ENCODE assay signal across 9 cellular contexts in the genomic region with DNA sequence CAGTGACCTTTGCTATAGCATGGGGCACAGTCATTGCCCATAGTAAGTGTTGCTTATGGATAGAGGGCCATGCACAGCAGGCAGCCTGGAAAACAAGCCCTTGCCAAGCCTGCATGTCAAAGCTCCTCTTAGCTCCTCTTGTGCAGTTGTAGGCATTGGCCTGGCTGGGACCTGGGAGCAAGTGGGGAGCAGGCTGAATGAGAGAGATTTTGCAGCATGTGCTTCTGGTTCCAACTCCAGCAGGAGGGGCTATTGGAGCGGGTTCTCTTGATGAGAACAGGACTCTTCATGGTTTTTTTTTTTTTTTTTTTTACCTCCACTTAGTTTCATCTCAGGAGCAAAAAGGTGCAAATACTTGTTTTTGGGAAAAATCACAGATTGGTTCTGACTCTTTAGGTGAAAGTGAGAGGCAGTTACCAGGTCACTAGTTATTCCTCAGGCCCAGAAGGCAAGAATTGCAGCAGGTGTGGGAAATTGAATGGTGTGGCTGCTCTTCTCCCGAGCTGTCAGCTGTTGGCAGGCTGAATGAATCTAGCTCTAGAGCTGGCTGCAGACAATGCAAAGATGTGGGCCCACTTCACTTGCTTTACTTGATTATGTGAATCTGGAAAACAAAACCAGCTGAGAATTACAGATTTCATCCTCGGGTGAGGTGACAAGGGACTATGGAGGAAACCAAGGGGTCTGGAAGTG.
DNase-seq lines count a peak whose midpoint lies in the region; ATAC-seq, FAIRE-seq and TF ChIP-seq lines count a peak whose summit lies in the region.
"Had no signal": no experiment of that assay in that cellular context is flagged by ENCODE, and none has a peak within 500 bp of the region (broad histone marks: within the 10 kb centered on the region; RNA-seq: fewer than 3 reads in every experiment).

No MANE protein-coding gene starts in this region.

- POLR2A ChIA-PET in H1 (lab: Charles Lee; ENCODE audit: partially characterized antibody), result no interaction called here
- POLR2A ChIA-PET in naive thymus-derived CD4-positive, alpha-beta T cell (lab: Charles Lee), result no interaction called here
- POLR2A ChIA-PET in activated CD4-positive, alpha-beta memory T cell treated with anti-CD3 and anti-CD28 coated beads for 36 hours (lab: Charles Lee), result interaction anchor here (0.5 kb wide), 1 partner anchor 26 kb away, joined by 3 read pairs; no protein-coding TSS in a partner anchor

- no peak overlapping the region for H3K56ac ChIP-seq in H1 (replicated peaks; ENCODE audit: insufficient read length, low read depth, low read length)

- peaks cover 6 to 37% (median 26%) of the 10 kb centered on the region in 5 donors for H3K36me3 Mint-ChIP-seq in naive thymus-derived CD4-positive, alpha-beta T cell
- H3K36me3 Mint-ChIP-seq in activated CD4-positive, alpha-beta memory T cell treated with anti-CD3 and anti-CD28 coated beads for 36 hours, result peaks cover 13% of the 10 kb centered on the region

- no peak overlapping the region for H2BK12ac ChIP-seq in H1 (ENCODE audit: low read depth, low read length)

- no peak overlapping the region for H3K23ac ChIP-seq in H1 (ENCODE audit: insufficient read length)

- no peak overlapping the region for H2BK15ac ChIP-seq in H1 (ENCODE audit: low read length)

- no peak overlapping the region for H4K8ac ChIP-seq in H1 (ENCODE audit: extremely low read depth, insufficient read depth, low read length)

- peaks cover 0 to 2% (median 0%) of the 10 kb centered on the region in 11 donors for H3K9me3 Mint-ChIP-seq in naive thymus-derived CD4-positive, alpha-beta T cell
- no peaks in the 10 kb centered on the region for H3K9me3 Mint-ChIP-seq in activated CD4-positive, alpha-beta memory T cell treated with anti-CD3 and anti-CD28 coated beads for 36 hours
- H3K9me3 Mint-ChIP-seq: activated T-cell treated with anti-CD3 and anti-CD28 coated beads, Interleukin-2, amount 50 U/mL, for 4 hours had no signal

- H3K4me1 Mint-ChIP-seq in naive thymus-derived CD4-positive, alpha-beta T cell, result peaks cover 32 to 94% (median 90%) of the 10 kb centered on the region in 7 donors
- H3K4me1 Mint-ChIP-seq in activated CD4-positive, alpha-beta memory T cell treated with anti-CD3 and anti-CD28 coated beads for 36 hours (ENCODE audit: low read depth), result peaks cover 51% of the 10 kb centered on the region

- peak overlapping the region in 2 of 10 donors; percentile 34 to 38 for H3K4me3 Mint-ChIP-seq in naive thymus-derived CD4-positive, alpha-beta T cell
- H3K4me3 Mint-ChIP-seq in activated CD4-positive, alpha-beta memory T cell treated with anti-CD3 and anti-CD28 coated beads for 36 hours, result no peak overlapping the region
- H3K4me3 Mint-ChIP-seq: activated T-cell treated with anti-CD3 and anti-CD28 coated beads, Interleukin-2, amount 50 U/mL, for 4 hours had no signal

- H3K23me2 ChIP-seq in H1 (ENCODE audit: low read depth, low read length), result no peaks in the 10 kb centered on the region

- H2BK20ac ChIP-seq in H1 (ENCODE audit: low read length), result no peak overlapping the region

- no peak overlapping the region for H2BK5ac ChIP-seq in H1 (ENCODE audit: low read depth, low read length)

- H3K9me3 ChIP-seq in BE2C (no peaks in the 10 kb centered on the region), H1 (ENCODE audit: insufficient read depth in 2 of 2, low read depth in 1 of 2, low read length in 1 of 2) (no peaks in the 10 kb centered on the region), stomach (no peaks in the 10 kb centered on the region)
- H3K9me3 ChIP-seq in naive thymus-derived CD4-positive, alpha-beta T cell (ENCODE audit: control insufficient read depth in 2 of 3, low read length in 3 of 3), result no peaks in the 10 kb centered on the region

- WGBS in H1 (ENCODE audit: extremely low coverage in 1 of 2, insufficient coverage in 1 of 2, insufficient read length in 1 of 2, insufficient replicate concordance in 2 of 2, low coverage in 1 of 2, low lambda C conversion rate in 2 of 2, missing lambda C conversion rate in 1 of 2), 2 experiments, result 78% methylated on average over 3 of the region's 3 CpGs; no CpG with 5 or more reads in 1 of the 2 experiments
- 69 to 85% (median 78%) methylated on average over 3 of the region's 3 CpGs for WGBS in stomach, 5 donors

- no peak overlapping the region for H3K14ac ChIP-seq in H1 (ENCODE audit: insufficient read length)

- no peaks in the 10 kb centered on the region for H3K36me3 ChIP-seq in BE2C
- H3K36me3 ChIP-seq in H1 (ENCODE audit: control insufficient read depth in 2 of 4, insufficient read depth in 4 of 4, low read length in 3 of 4), result no peaks in the 10 kb centered on the region; a peak in 2 of 8 replicates
- H3K36me3 ChIP-seq in naive thymus-derived CD4-positive, alpha-beta T cell (ENCODE audit: control insufficient read depth in 2 of 3, insufficient read depth in 3 of 3, low read length in 3 of 3), result peaks cover 0 to 7% (median 0%) of the 10 kb centered on the region in 3 experiments
- peaks cover 0 to 5% (median 2%) of the 10 kb centered on the region in 4 donors for H3K36me3 ChIP-seq in stomach

- ATAC-seq in naive thymus-derived CD4-positive, alpha-beta T cell, result no peak
- ATAC-seq in HG03108 (IDR thresholded peaks at IDR 0.05; ENCODE audit: unreplicated experiment), result no peak
- ATAC-seq: activated T-cell treated with anti-CD3 and anti-CD28 coated beads, Interleukin-2, amount 50 U/mL, for 4 hours had no signal

- intact Hi-C loops in naive thymus-derived CD4-positive, alpha-beta T cell (cut with micrococcal nuclease), result loop anchor here in 1 of 2 donors (5.0 kb wide), 1 partner anchor 34 kb away; no protein-coding TSS in a partner anchor
- intact Hi-C loops in stomach (cut with DNase I; ENCODE audit: low total_unique reads), result no loop called here
- intact Hi-C loops in activated CD4-positive, alpha-beta memory T cell treated with anti-CD3 and anti-CD28 coated beads for 36 hours (cut with micrococcal nuclease), result no loop called here

- peak; percentile 7 for FAIRE-seq in H1 (lab: Jason Lieb, UNC)

- 0 out of 2 replicates have a peak, but pooled peaks cover 2% of the 10 kb centered on the region for H3K79me1 ChIP-seq in H1 (ENCODE audit: low read depth, low read length)

- TF ChIP-seq POLR2A in H1 (IDR thresholded peaks at IDR 0.05; ENCODE audit: control extremely low read depth in 1 of 2, low read depth in 2 of 2, low read length in 2 of 2), result no peak
- no peak for TF ChIP-seq POLR2A in stomach (IDR thresholded peaks at IDR 0.05)

- no peak overlapping the region for H3K4ac ChIP-seq in H1 (replicated peaks; ENCODE audit: insufficient read length, low read depth, low read length)

- no peak overlapping the region for H4K91ac ChIP-seq in H1 (replicated peaks; ENCODE audit: insufficient read length, low read length)

- peaks cover 13 to 14% of the 10 kb centered on the region in 2 experiments for H4K20me1 ChIP-seq in H1 (replicated peaks in 1 of 2; ENCODE audit: control insufficient read depth in 1 of 2, insufficient read depth in 2 of 2, low read length in 2 of 2)

- H3K27me3 ChIP-seq in BE2C (no peaks in the 10 kb centered on the region), H1 (replicated peaks in 1 of 4; ENCODE audit: control insufficient read depth in 3 of 4, extremely low read depth in 1 of 4, insufficient read depth in 3 of 4, low read length in 3 of 4) (no peaks in the 10 kb centered on the region), stomach (no peaks in the 10 kb centered on the region)
- H3K27me3 ChIP-seq in naive thymus-derived CD4-positive, alpha-beta T cell (ENCODE audit: control insufficient read depth in 2 of 2, insufficient read depth in 2 of 2, low read length in 2 of 2), result no peaks in the 10 kb centered on the region

- no peak overlapping the region for H3K9ac ChIP-seq in H1 (replicated peaks in 1 of 4; ENCODE audit: extremely low read depth in 1 of 4, low read depth in 3 of 4, low read length in 3 of 4)

- H3K4me1 ChIP-seq in BE2C, result peaks cover 7% of the 10 kb centered on the region
- peaks cover 0 to 11% (median 5%) of the 10 kb centered on the region in 4 experiments; a peak in 3 of 7 replicates for H3K4me1 ChIP-seq in H1 (replicated peaks in 1 of 4; ENCODE audit: control insufficient read depth in 3 of 4, insufficient read depth in 4 of 4, low read length in 3 of 4)
- H3K4me1 ChIP-seq in naive thymus-derived CD4-positive, alpha-beta T cell (ENCODE audit: control insufficient read depth in 2 of 2, insufficient read depth in 2 of 2, low read length in 2 of 2), result peaks cover 0 to 45% of the 10 kb centered on the region in 2 donors
- peaks cover 0 to 50% (median 21%) of the 10 kb centered on the region in 4 donors for H3K4me1 ChIP-seq in stomach

- peak; percentile 40 for TF ChIP-seq CTCF in BE2C (IDR thresholded peaks at IDR 0.05; ENCODE audit: low read depth, low read length)
- TF ChIP-seq CTCF in H1 (IDR thresholded peaks at IDR 0.05; ENCODE audit: control extremely low read depth in 1 of 3, insufficient read depth in 1 of 3, low read depth in 1 of 3, low read length in 3 of 3), result peak; percentile 41 to 56 (median 55)
- no peak for TF ChIP-seq CTCF in stomach (IDR thresholded peaks at IDR 0.05)

- peak overlapping the region in 7 of 9 donors; percentile 10 to 78 (median 41) for H3K27ac Mint-ChIP-seq in naive thymus-derived CD4-positive, alpha-beta T cell
- H3K27ac Mint-ChIP-seq in activated CD4-positive, alpha-beta memory T cell treated with anti-CD3 and anti-CD28 coated beads for 36 hours, result no peak overlapping the region

- no peak overlapping the region for H2AFZ ChIP-seq in H1 (ENCODE audit: low read length)

- DNase-seq in BE2C, result peak; percentile 39
- peak; percentile 26 for DNase-seq in NCI-H2107 treated with DMSO at 0.1 percent for 48 hours (lab: John Stamatoyannopoulos, UW; ENCODE audit: unreplicated experiment)
- no peak for DNase-seq in H1 (ENCODE audit: low read depth in 1 of 2, low spot score in 2 of 2)
- peak in 1 of 9 donors; percentile 6 for DNase-seq in naive thymus-derived CD4-positive, alpha-beta T cell
- no peak for DNase-seq in stomach
- no peak for DNase-seq in activated CD4-positive, alpha-beta memory T cell treated with anti-CD3 and anti-CD28 coated beads for 36 hours
- no peak for DNase-seq in NCI-H1436 treated with DMSO at 0.1 percent for 48 hours (lab: John Stamatoyannopoulos, UW)
- DNase-seq: activated T-cell treated with anti-CD3 and anti-CD28 coated beads, Interleukin-2, amount 50 U/mL, for 4 hours had no signal

- no peak overlapping the region for H3K4me2 ChIP-seq in H1 (ENCODE audit: insufficient read depth in 1 of 2, low read depth in 2 of 2, low read length in 2 of 2)

- no peaks in the 10 kb centered on the region for H3K27me3 Mint-ChIP-seq in naive thymus-derived CD4-positive, alpha-beta T cell
- H3K27me3 Mint-ChIP-seq in activated CD4-positive, alpha-beta memory T cell treated with anti-CD3 and anti-CD28 coated beads for 36 hours, result no peaks in the 10 kb centered on the region

- H2AK5ac ChIP-seq in H1 (ENCODE audit: low read depth, low read length), result no peak overlapping the region

- no peak overlapping the region for H3K4me3 ChIP-seq in BE2C (ENCODE audit: low read depth, low read length)
- no peak overlapping the region for H3K4me3 ChIP-seq in H1 (ENCODE audit: extremely low read depth in 1 of 4, insufficient read depth in 2 of 4, low read depth in 3 of 4, low read length in 4 of 4)
- H3K4me3 ChIP-seq in naive thymus-derived CD4-positive, alpha-beta T cell (ENCODE audit: low read length), result no peak overlapping the region
- no peak overlapping the region for H3K4me3 ChIP-seq in stomach

- TF ChIP-seq EP300 in H1 (IDR thresholded peaks at IDR 0.05; ENCODE audit: borderline replicate concordance in 1 of 2, low read depth in 2 of 2, low read length in 2 of 2), result no peak
- no peak for TF ChIP-seq EP300 in stomach (IDR thresholded peaks at IDR 0.05)

- H3K27ac ChIP-seq in H1 (ENCODE audit: low read depth, low read length) (no peak overlapping the region), stomach (no peak overlapping the region)
- no peak overlapping the region for H3K27ac ChIP-seq in naive thymus-derived CD4-positive, alpha-beta T cell (ENCODE audit: low read depth, low read length)

- CTCF ChIA-PET in H1 (lab: Charles Lee; ENCODE audit: partially characterized antibody), result interaction anchor here (0.6 to 4.0 kb wide), 20 partner anchors 9 to 451 kb away, joined by 3 to 37 read pairs (median 4); no protein-coding TSS in a partner anchor
- CTCF ChIA-PET in naive thymus-derived CD4-positive, alpha-beta T cell (lab: Charles Lee), result no interaction called here
- CTCF ChIA-PET in activated CD4-positive, alpha-beta memory T cell treated with anti-CD3 and anti-CD28 coated beads for 36 hours (lab: Charles Lee), result interaction anchor here (1.0 to 1.7 kb wide), 3 partner anchors 11 to 31 kb away, joined by 3 read pairs; no protein-coding TSS in a partner anchor

- peaks cover 5 to 88% of the 10 kb centered on the region in 2 experiments for H3K79me2 ChIP-seq in H1 (ENCODE audit: control insufficient read depth in 1 of 2, insufficient read depth in 2 of 2, low read length in 2 of 2)

- TF ChIP-seq RAD21 in H1 (IDR thresholded peaks at IDR 0.05 in 1 of 2, conservative IDR thresholded peaks at IDR 0.05 in 1 of 2; ENCODE audit: low read depth in 2 of 2, low read length in 2 of 2), result peak; percentile 51 to 69

- H3K18ac ChIP-seq in H1 (ENCODE audit: extremely low read depth, low read length), result no peak overlapping the region

- H4K5ac ChIP-seq in H1 (ENCODE audit: insufficient read length, low read depth, low read length), result no peak overlapping the region

- H2BK120ac ChIP-seq in H1 (replicated peaks; ENCODE audit: low read depth, low read length), result no peak overlapping the region

Comparison
In these comparisons a context has a peak if more than half of its experiments do, and no peak if none do; other contexts are left out.
1. DNase-seq: peak in BE2C (single experiment) and NCI-H2107 treated with DMSO at 0.1 percent for 48 hours (single experiment); none in H1 (0 of 2), stomach (single experiment), activated CD4-positive, alpha-beta memory T cell treated with anti-CD3 and anti-CD28 coated beads for 36 hours (single experiment) and NCI-H1436 treated with DMSO at 0.1 percent for 48 hours (single experiment).
2. CTCF ChIP-seq: peak in BE2C (single experiment) and H1 (3 of 3); none in stomach (0 of 7).